10 cellular contexts compared by ENCODE assay signal in genomic region chr3:57999423-58000115, GRCh38. TPM values are rescaled to one million over a fixed set of nuclear protein-coding genes. Genes with fewer than 3 reads are reported as not detected.
DNase-seq lines count a peak whose midpoint lies in the region; ATAC-seq, FAIRE-seq and TF ChIP-seq lines count a peak whose summit lies in the region.
"Had no signal": no experiment of that assay in that cellular context is flagged by ENCODE, and none has a peak within 500 bp of the region (broad histone marks: within the 10 kb centered on the region; RNA-seq: fewer than 3 reads in every experiment).

No MANE protein-coding gene starts in this region.

- H3K27me3 ChIP-seq in OCI-LY3 (ENCODE audit: low read depth, low read length) (0 out of 2 replicates have a peak, but pooled peaks cover 4% of the 10 kb centered on the region), bronchial epithelial cell (ENCODE audit: control insufficient read depth, insufficient read depth, low read length) (no peaks in the 10 kb centered on the region), mucosa of stomach (ENCODE audit: control insufficient read depth, insufficient read depth, low read length) (no peaks in the 10 kb centered on the region)

- H3K4me1 Mint-ChIP-seq in activated T-helper 1 cell treated with anti-CD3 and anti-CD28 coated beads, Interleukin-12 subunit alpha, Interleukin-12 subunit beta, Interleukin-2, Interleukin-4 antibody, amounts not matched to agents 30 ng/mL and 10 ng/mL and 1 ng/mL, durations not matched to agents 14 hours and 24 hours and 36 hours (ENCODE audit: low read depth), result peaks cover 22% of the 10 kb centered on the region
- peaks cover 12% of the 10 kb centered on the region for H3K4me1 Mint-ChIP-seq in activated T-cell treated with anti-CD3 and anti-CD28 coated beads, Interleukin-2, amount 50 U/mL, for 4 hours (ENCODE audit: low read depth)
- peaks cover 13% of the 10 kb centered on the region for H3K4me1 Mint-ChIP-seq in activated T-helper 2 cell treated with anti-CD3 and anti-CD28 coated beads, Interferon-gamma antibody, Interleukin-2, Interleukin-4, amounts not matched to agents 10 μg/mL and 5 μg/mL and 100 μg/mL, durations not matched to agents 14 hours and 24 hours and 36 hours (ENCODE audit: low read depth)

- intact Hi-C loops in activated T-helper 1 cell treated with anti-CD3 and anti-CD28 coated beads, Interleukin-12 subunit alpha, Interleukin-12 subunit beta, Interleukin-2, Interleukin-4 antibody, amounts not matched to agents 30 ng/mL and 10 ng/mL and 1 ng/mL, durations not matched to agents 14 hours and 24 hours and 36 hours (cut with micrococcal nuclease), result loop anchor here (10.0 kb wide), 1 partner anchor 435 kb away; the partner anchor contains the start of gene PDHB
- intact Hi-C loops in activated T-helper 2 cell treated with anti-CD3 and anti-CD28 coated beads, Interferon-gamma antibody, Interleukin-2, Interleukin-4, amounts not matched to agents 10 μg/mL and 5 μg/mL and 100 μg/mL, durations not matched to agents 14 hours and 24 hours and 36 hours (cut with micrococcal nuclease), result no loop called here

- H3K27ac ChIP-seq in C4-2B, result peak overlapping the region; percentile 81
- no peak overlapping the region for H3K27ac ChIP-seq in OCI-LY3 (ENCODE audit: low read length)

- peak overlapping the region; percentile 88 for H3K4me2 ChIP-seq in OCI-LY3 (ENCODE audit: low read length)

- H3K9me3 ChIP-seq in OCI-LY3 (ENCODE audit: insufficient read depth, low read length) (no peaks in the 10 kb centered on the region), mucosa of stomach (ENCODE audit: control insufficient read depth, low read length) (no peaks in the 10 kb centered on the region)

- H3K9ac ChIP-seq in OCI-LY3 (ENCODE audit: low read length), result no peak overlapping the region
- H3K9ac ChIP-seq in mucosa of stomach (ENCODE audit: low read length), result peak overlapping the region; percentile 53

- H3K27ac Mint-ChIP-seq in activated T-helper 1 cell treated with anti-CD3 and anti-CD28 coated beads, Interleukin-12 subunit alpha, Interleukin-12 subunit beta, Interleukin-2, Interleukin-4 antibody, amounts not matched to agents 30 ng/mL and 10 ng/mL and 1 ng/mL, durations not matched to agents 14 hours and 24 hours and 36 hours, result no peak overlapping the region
- no peak overlapping the region for H3K27ac Mint-ChIP-seq in activated T-helper 2 cell treated with anti-CD3 and anti-CD28 coated beads, Interferon-gamma antibody, Interleukin-2, Interleukin-4, amounts not matched to agents 10 μg/mL and 5 μg/mL and 100 μg/mL, durations not matched to agents 14 hours and 24 hours and 36 hours
- H3K27ac Mint-ChIP-seq: activated CD4-positive, alpha-beta memory T cell treated with anti-CD3 and anti-CD28 coated beads for 36 hours had no signal

- no peaks in the 10 kb centered on the region for H4K20me1 ChIP-seq in OCI-LY3 (ENCODE audit: insufficient read depth, low read length)

- no peaks in the 10 kb centered on the region for H3K79me2 ChIP-seq in OCI-LY3 (ENCODE audit: low read length)

- peaks cover 13% of the 10 kb centered on the region for H3K4me1 ChIP-seq in OCI-LY3 (ENCODE audit: low read length)
- peaks cover 72% of the 10 kb centered on the region for H3K4me1 ChIP-seq in mucosa of stomach (ENCODE audit: control insufficient read depth, insufficient read depth, low read length)

- H2AFZ ChIP-seq in OCI-LY3 (ENCODE audit: low read depth, low read length), result no peak overlapping the region

- H3K4me3 ChIP-seq in OCI-LY3 (ENCODE audit: low read length) (no peak overlapping the region), bronchial epithelial cell (ENCODE audit: low read depth, low read length) (no peak overlapping the region), mucosa of stomach (ENCODE audit: low read length) (no peak overlapping the region)
- H3K4me3 ChIP-seq: lung had no signal

- no peaks in the 10 kb centered on the region for H3K9me3 Mint-ChIP-seq in activated T-helper 1 cell treated with anti-CD3 and anti-CD28 coated beads, Interleukin-12 subunit alpha, Interleukin-12 subunit beta, Interleukin-2, Interleukin-4 antibody, amounts not matched to agents 30 ng/mL and 10 ng/mL and 1 ng/mL, durations not matched to agents 14 hours and 24 hours and 36 hours
- no peaks in the 10 kb centered on the region for H3K9me3 Mint-ChIP-seq in activated T-cell treated with anti-CD3 and anti-CD28 coated beads, Interleukin-2, amount 50 U/mL, for 4 hours
- H3K9me3 Mint-ChIP-seq in activated T-helper 2 cell treated with anti-CD3 and anti-CD28 coated beads, Interferon-gamma antibody, Interleukin-2, Interleukin-4, amounts not matched to agents 10 μg/mL and 5 μg/mL and 100 μg/mL, durations not matched to agents 14 hours and 24 hours and 36 hours, result no peaks in the 10 kb centered on the region
- H3K9me3 Mint-ChIP-seq: activated CD4-positive, alpha-beta memory T cell treated with anti-CD3 and anti-CD28 coated beads for 36 hours had no signal

- H3K27me3 Mint-ChIP-seq in activated T-helper 1 cell treated with anti-CD3 and anti-CD28 coated beads, Interleukin-12 subunit alpha, Interleukin-12 subunit beta, Interleukin-2, Interleukin-4 antibody, amounts not matched to agents 30 ng/mL and 10 ng/mL and 1 ng/mL, durations not matched to agents 14 hours and 24 hours and 36 hours (ENCODE audit: insufficient read depth), result no peaks in the 10 kb centered on the region
- H3K27me3 Mint-ChIP-seq in activated T-cell treated with anti-CD3 and anti-CD28 coated beads, Interleukin-2, amount 50 U/mL, for 4 hours (ENCODE audit: low read depth), result no peaks in the 10 kb centered on the region
- H3K27me3 Mint-ChIP-seq in activated T-helper 2 cell treated with anti-CD3 and anti-CD28 coated beads, Interferon-gamma antibody, Interleukin-2, Interleukin-4, amounts not matched to agents 10 μg/mL and 5 μg/mL and 100 μg/mL, durations not matched to agents 14 hours and 24 hours and 36 hours (ENCODE audit: low read depth), result no peaks in the 10 kb centered on the region
- H3K27me3 Mint-ChIP-seq: activated CD4-positive, alpha-beta memory T cell treated with anti-CD3 and anti-CD28 coated beads for 36 hours had no signal

- no peaks in the 10 kb centered on the region for H3K36me3 Mint-ChIP-seq in activated T-helper 1 cell treated with anti-CD3 and anti-CD28 coated beads, Interleukin-12 subunit alpha, Interleukin-12 subunit beta, Interleukin-2, Interleukin-4 antibody, amounts not matched to agents 30 ng/mL and 10 ng/mL and 1 ng/mL, durations not matched to agents 14 hours and 24 hours and 36 hours (ENCODE audit: low read depth)
- H3K36me3 Mint-ChIP-seq in activated T-cell treated with anti-CD3 and anti-CD28 coated beads, Interleukin-2, amount 50 U/mL, for 4 hours (ENCODE audit: insufficient read depth), result no peaks in the 10 kb centered on the region
- no peaks in the 10 kb centered on the region for H3K36me3 Mint-ChIP-seq in activated T-helper 2 cell treated with anti-CD3 and anti-CD28 coated beads, Interferon-gamma antibody, Interleukin-2, Interleukin-4, amounts not matched to agents 10 μg/mL and 5 μg/mL and 100 μg/mL, durations not matched to agents 14 hours and 24 hours and 36 hours (ENCODE audit: low read depth)
- H3K36me3 Mint-ChIP-seq: activated CD4-positive, alpha-beta memory T cell treated with anti-CD3 and anti-CD28 coated beads for 36 hours had no signal

- no peak for ATAC-seq in omental fat pad (ENCODE audit: low FRiP score)
- ATAC-seq in activated T-cell treated with anti-CD3 and anti-CD28 coated beads, Interleukin-2, amount 50 U/mL, for 4 hours, result no peak

- no peak for FAIRE-seq in bronchial epithelial cell (lab: Jason Lieb, UNC)

- H3K36me3 ChIP-seq in OCI-LY3 (replicated peaks; ENCODE audit: low read depth, low read length), result no peaks in the 10 kb centered on the region
- H3K36me3 ChIP-seq in bronchial epithelial cell (ENCODE audit: control insufficient read depth, insufficient read depth, low read length), result no peaks in the 10 kb centered on the region
- no peaks in the 10 kb centered on the region for H3K36me3 ChIP-seq in mucosa of stomach (ENCODE audit: control insufficient read depth, insufficient read depth, low read length)

- H3K4me3 Mint-ChIP-seq in activated T-helper 1 cell treated with anti-CD3 and anti-CD28 coated beads, Interleukin-12 subunit alpha, Interleukin-12 subunit beta, Interleukin-2, Interleukin-4 antibody, amounts not matched to agents 30 ng/mL and 10 ng/mL and 1 ng/mL, durations not matched to agents 14 hours and 24 hours and 36 hours, result no peak overlapping the region
- H3K4me3 Mint-ChIP-seq in activated T-cell treated with anti-CD3 and anti-CD28 coated beads, Interleukin-2, amount 50 U/mL, for 4 hours, result no peak overlapping the region
- no peak overlapping the region for H3K4me3 Mint-ChIP-seq in activated T-helper 2 cell treated with anti-CD3 and anti-CD28 coated beads, Interferon-gamma antibody, Interleukin-2, Interleukin-4, amounts not matched to agents 10 μg/mL and 5 μg/mL and 100 μg/mL, durations not matched to agents 14 hours and 24 hours and 36 hours (ENCODE audit: low read depth)

- no peak for TF ChIP-seq CTCF in C4-2B (conservative IDR thresholded peaks at IDR 0.05)
- no peak for TF ChIP-seq CTCF in OCI-LY3 (IDR thresholded peaks at IDR 0.05; ENCODE audit: low read depth, low read length)
- no peak for TF ChIP-seq CTCF in bronchial epithelial cell (IDR thresholded peaks at IDR 0.05; ENCODE audit: insufficient read depth, low read length, severe bottlenecking)
- no peak for TF ChIP-seq CTCF in omental fat pad (IDR thresholded peaks at IDR 0.05)

- DNase-seq in bronchial epithelial cell (ENCODE audit: low read depth) (peak; percentile 59), omental fat pad (ENCODE audit: low spot score) (no peak)
- DNase-seq in activated T-helper 1 cell treated with anti-CD3 and anti-CD28 coated beads, Interleukin-12 subunit alpha, Interleukin-12 subunit beta, Interleukin-2, Interleukin-4 antibody, amounts not matched to agents 30 ng/mL and 10 ng/mL and 1 ng/mL, durations not matched to agents 14 hours and 24 hours and 36 hours (ENCODE audit: low spot score), result no peak
- no peak for DNase-seq in activated T-cell treated with anti-CD3 and anti-CD28 coated beads, Interleukin-2, amount 50 U/mL, for 4 hours
- no peak for DNase-seq in activated T-helper 2 cell treated with anti-CD3 and anti-CD28 coated beads, Interferon-gamma antibody, Interleukin-2, Interleukin-4, amounts not matched to agents 10 μg/mL and 5 μg/mL and 100 μg/mL, durations not matched to agents 14 hours and 24 hours and 36 hours (ENCODE audit: low spot score)
- DNase-seq: activated CD4-positive, alpha-beta memory T cell treated with anti-CD3 and anti-CD28 coated beads for 36 hours had no signal

RNA-seq across cellular contexts. Expression of gene FLNB, which starts 8.7 kb away (rescaled TPM):
- total RNA-seq in bronchial epithelial cell, result 460 and 822 TPM in 2 replicates
- total RNA-seq in activated T-helper 1 cell treated with anti-CD3 and anti-CD28 coated beads, Interleukin-12 subunit alpha, Interleukin-12 subunit beta, Interleukin-2, Interleukin-4 antibody, amounts not matched to agents 30 ng/mL and 10 ng/mL and 1 ng/mL, durations not matched to agents 14 hours and 24 hours and 36 hours, result 22.3 and 24.1 TPM in 2 replicates
- 100 to 1,000 TPM in 3 of 4 donors, 10 to 100 TPM in 1; 82.5 to 192 (median 145) TPM for total RNA-seq in omental fat pad
- 10 to 100 TPM; 16.4 to 23.4 (median 19.4) TPM for total RNA-seq in activated T-cell treated with anti-CD3 and anti-CD28 coated beads, Interleukin-2, amount 50 U/mL, for 4 hours
- total RNA-seq in activated T-helper 2 cell treated with anti-CD3 and anti-CD28 coated beads, Interferon-gamma antibody, Interleukin-2, Interleukin-4, amounts not matched to agents 10 μg/mL and 5 μg/mL and 100 μg/mL, durations not matched to agents 14 hours and 24 hours and 36 hours, result 34.8 and 35.6 TPM in 2 replicates
